ENCODE assay signal across 1 cellular context in the genomic region with DNA sequence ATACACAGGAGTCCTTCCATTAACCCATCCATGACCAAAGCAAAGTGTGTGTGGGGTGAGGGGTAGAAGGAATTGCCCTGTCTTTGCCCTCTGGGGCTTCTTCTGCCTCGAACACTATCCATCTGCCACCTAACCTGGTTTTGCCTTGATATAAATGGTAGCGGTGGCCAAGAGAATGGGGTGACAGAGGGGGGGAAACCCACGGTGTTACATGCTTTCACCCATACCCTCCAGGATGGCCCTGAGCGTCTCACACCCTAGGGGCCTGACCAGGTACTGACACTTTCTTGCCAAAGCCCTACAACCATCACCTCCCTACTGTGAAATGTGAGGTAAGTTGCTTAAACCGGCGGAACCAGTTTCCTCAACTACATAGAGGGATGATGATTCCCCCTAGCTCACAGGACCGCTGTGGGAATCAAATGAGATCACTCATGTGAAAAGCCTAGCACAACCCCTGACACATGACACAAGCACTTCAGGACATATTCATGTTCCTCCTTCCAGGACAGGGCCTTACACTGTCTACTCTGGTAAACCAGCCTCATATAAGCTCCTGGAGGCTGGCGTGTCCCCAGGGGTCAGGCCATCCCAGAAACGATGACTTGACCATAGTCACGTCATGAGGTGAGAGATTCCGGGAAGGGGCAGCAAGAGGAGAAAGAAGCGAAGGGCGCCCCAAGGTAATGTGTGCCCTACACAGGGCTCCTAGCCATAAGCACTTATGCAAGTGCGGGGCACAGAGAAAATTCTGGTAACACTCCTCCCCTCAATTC.
TF ChIP-seq lines count a peak whose summit lies in the region.

No MANE protein-coding gene starts in this region.

TF ChIP-seq in K562, 482 proteins besides CTCF, POLR2A, EP300 and RAD21 (continued from another document and continues in another):
- no peak for TF ChIP-seq ZNF407 (IDR thresholded peaks at IDR 0.05; ENCODE audit: low read depth)
- no peak for TF ChIP-seq NR2C1 (IDR thresholded peaks at IDR 0.05)
- peak; percentile 19; the same call in 1 of the 2 replicates for TF ChIP-seq NR2C1 (tag; IDR thresholded peaks at IDR 0.05)
- TF ChIP-seq ESRRB (CRISPR knock-in tag; IDR thresholded peaks at IDR 0.05; ENCODE audit: borderline replicate concordance), result 0 out of 2 replicates have a peak, but pooled peaks have one; percentile 71
- peak; percentile 63; the same call in 1 of the 2 replicates for TF ChIP-seq POLR2AphosphoS5 (IDR thresholded peaks at IDR 0.05; ENCODE audit: control insufficient read depth, insufficient read depth, low read depth, low read length)
- no peak for TF ChIP-seq NBN (IDR thresholded peaks at IDR 0.05; ENCODE audit: low read depth)
- TF ChIP-seq SRF (CRISPR knock-in tag; IDR thresholded peaks at IDR 0.05), result 0 out of 4 replicates have a peak, but pooled peaks of 1 of the 2 experiments have one; percentile 13
- no peak for TF ChIP-seq CEBPB (tag; IDR thresholded peaks at IDR 0.05)
- TF ChIP-seq, protein P1, sequence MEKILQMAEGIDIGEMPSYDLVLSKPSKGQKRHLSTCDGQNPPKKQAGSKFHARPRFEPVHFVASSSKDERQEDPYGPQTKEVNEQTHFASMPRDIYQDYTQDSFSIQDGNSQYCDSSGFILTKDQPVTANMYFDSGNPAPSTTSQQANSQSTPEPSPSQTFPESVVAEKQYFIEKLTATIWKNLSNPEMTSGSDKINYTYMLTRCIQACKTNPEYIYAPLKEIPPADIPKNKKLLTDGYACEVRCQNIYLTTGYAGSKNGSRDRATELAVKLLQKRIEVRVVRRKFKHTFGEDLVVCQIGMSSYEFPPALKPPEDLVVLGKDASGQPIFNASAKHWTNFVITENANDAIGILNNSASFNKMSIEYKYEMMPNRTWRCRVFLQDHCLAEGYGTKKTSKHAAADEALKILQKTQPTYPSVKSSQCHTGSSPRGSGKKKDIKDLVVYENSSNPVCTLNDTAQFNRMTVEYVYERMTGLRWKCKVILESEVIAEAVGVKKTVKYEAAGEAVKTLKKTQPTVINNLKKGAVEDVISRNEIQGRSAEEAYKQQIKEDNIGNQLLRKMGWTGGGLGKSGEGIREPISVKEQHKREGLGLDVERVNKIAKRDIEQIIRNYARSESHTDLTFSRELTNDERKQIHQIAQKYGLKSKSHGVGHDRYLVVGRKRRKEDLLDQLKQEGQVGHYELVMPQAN (IDR thresholded peaks at IDR 0.05; ENCODE audit: borderline replicate concordance), result 0 out of 2 replicates have a peak, but pooled peaks have one; percentile 14
- no peak for TF ChIP-seq ZNF77 (CRISPR knock-in tag; IDR thresholded peaks at IDR 0.05)
- TF ChIP-seq EZH2 (IDR thresholded peaks at IDR 0.05; ENCODE audit: borderline replicate concordance, low read depth, low read length), result no peak
- no peak for TF ChIP-seq DNMT1 (IDR thresholded peaks at IDR 0.05)
- peak; percentile 8; the same call in 1 of the 2 replicates for TF ChIP-seq BCL6 (CRISPR knock-in tag; IDR thresholded peaks at IDR 0.05)
- no peak for TF ChIP-seq PPARD (CRISPR knock-in tag; IDR thresholded peaks at IDR 0.05)
- TF ChIP-seq MEF2D (tag; conservative IDR thresholded peaks at IDR 0.05; ENCODE audit: low read depth), result peak; percentile 62; the same call in 1 of the 2 replicates
- TF ChIP-seq, protein P2, sequence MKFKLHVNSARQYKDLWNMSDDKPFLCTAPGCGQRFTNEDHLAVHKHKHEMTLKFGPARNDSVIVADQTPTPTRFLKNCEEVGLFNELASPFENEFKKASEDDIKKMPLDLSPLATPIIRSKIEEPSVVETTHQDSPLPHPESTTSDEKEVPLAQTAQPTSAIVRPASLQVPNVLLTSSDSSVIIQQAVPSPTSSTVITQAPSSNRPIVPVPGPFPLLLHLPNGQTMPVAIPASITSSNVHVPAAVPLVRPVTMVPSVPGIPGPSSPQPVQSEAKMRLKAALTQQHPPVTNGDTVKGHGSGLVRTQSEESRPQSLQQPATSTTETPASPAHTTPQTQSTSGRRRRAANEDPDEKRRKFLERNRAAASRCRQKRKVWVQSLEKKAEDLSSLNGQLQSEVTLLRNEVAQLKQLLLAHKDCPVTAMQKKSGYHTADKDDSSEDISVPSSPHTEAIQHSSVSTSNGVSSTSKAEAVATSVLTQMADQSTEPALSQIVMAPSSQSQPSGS (CRISPR knock-in tag; IDR thresholded peaks at IDR 0.05), result no peak
- TF ChIP-seq ZNF583 (CRISPR knock-in tag; IDR thresholded peaks at IDR 0.05), result peak; percentile 58; the same call in 1 of the 2 replicates
- no peak for TF ChIP-seq RBFOX2 (IDR thresholded peaks at IDR 0.05; ENCODE audit: low read depth, low read length)
- TF ChIP-seq THRAP3 (IDR thresholded peaks at IDR 0.05; ENCODE audit: borderline replicate concordance), result no peak
- peak; percentile 61; the same call in 1 of the 2 replicates for TF ChIP-seq DMBX1 (CRISPR knock-in tag; IDR thresholded peaks at IDR 0.05; ENCODE audit: borderline replicate concordance)
- TF ChIP-seq PATZ1 (CRISPR knock-in tag; IDR thresholded peaks at IDR 0.05; ENCODE audit: borderline replicate concordance), result 0 out of 2 replicates have a peak, but pooled peaks have one; percentile 8
- no peak for TF ChIP-seq BCOR (IDR thresholded peaks at IDR 0.05)
- TF ChIP-seq HIVEP1 (CRISPR knock-in tag; IDR thresholded peaks at IDR 0.05), result no peak
- TF ChIP-seq ZNF121 (CRISPR knock-in tag; conservative IDR thresholded peaks at IDR 0.05), result no peak
- TF ChIP-seq CC2D1A (IDR thresholded peaks at IDR 0.05), result no peak
- TF ChIP-seq ELF2 (CRISPR knock-in tag; IDR thresholded peaks at IDR 0.05), result no peak
- TF ChIP-seq, protein P3, sequence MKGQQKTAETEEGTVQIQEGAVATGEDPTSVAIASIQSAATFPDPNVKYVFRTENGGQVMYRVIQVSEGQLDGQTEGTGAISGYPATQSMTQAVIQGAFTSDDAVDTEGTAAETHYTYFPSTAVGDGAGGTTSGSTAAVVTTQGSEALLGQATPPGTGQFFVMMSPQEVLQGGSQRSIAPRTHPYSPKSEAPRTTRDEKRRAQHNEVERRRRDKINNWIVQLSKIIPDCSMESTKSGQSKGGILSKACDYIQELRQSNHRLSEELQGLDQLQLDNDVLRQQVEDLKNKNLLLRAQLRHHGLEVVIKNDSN (CRISPR knock-in tag; IDR thresholded peaks at IDR 0.05), result 0 out of 2 replicates have a peak, but pooled peaks have one; percentile 32
- peak; percentile 59; the same call in 1 of the 2 replicates for TF ChIP-seq ZNF398 (CRISPR knock-in tag; IDR thresholded peaks at IDR 0.05)
- TF ChIP-seq FOXM1 (IDR thresholded peaks at IDR 0.05; ENCODE audit: low read depth), result no peak
- no peak for TF ChIP-seq FOXM1 (CRISPR knock-in tag; IDR thresholded peaks at IDR 0.05; ENCODE audit: low read depth)
- no peak for TF ChIP-seq CREB1 (IDR thresholded peaks at IDR 0.05)
- TF ChIP-seq CREB1 (CRISPR knock-in tag; IDR thresholded peaks at IDR 0.05), result no peak
- 0 out of 4 replicates have a peak, but pooled peaks of 1 of the 2 experiments have one; percentile 19 for TF ChIP-seq TEAD1 (CRISPR knock-in tag; IDR thresholded peaks at IDR 0.05)
- TF ChIP-seq, protein P4, sequence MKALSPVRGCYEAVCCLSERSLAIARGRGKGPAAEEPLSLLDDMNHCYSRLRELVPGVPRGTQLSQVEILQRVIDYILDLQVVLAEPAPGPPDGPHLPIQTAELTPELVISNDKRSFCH (CRISPR knock-in tag; IDR thresholded peaks at IDR 0.05), result no peak
- TF ChIP-seq, protein P4 (tag; IDR thresholded peaks at IDR 0.05), result no peak; the same call in 1 of the 2 replicates
- no peak for TF ChIP-seq ZNF785 (CRISPR knock-in tag; IDR thresholded peaks at IDR 0.05)
- TF ChIP-seq, protein P5, sequence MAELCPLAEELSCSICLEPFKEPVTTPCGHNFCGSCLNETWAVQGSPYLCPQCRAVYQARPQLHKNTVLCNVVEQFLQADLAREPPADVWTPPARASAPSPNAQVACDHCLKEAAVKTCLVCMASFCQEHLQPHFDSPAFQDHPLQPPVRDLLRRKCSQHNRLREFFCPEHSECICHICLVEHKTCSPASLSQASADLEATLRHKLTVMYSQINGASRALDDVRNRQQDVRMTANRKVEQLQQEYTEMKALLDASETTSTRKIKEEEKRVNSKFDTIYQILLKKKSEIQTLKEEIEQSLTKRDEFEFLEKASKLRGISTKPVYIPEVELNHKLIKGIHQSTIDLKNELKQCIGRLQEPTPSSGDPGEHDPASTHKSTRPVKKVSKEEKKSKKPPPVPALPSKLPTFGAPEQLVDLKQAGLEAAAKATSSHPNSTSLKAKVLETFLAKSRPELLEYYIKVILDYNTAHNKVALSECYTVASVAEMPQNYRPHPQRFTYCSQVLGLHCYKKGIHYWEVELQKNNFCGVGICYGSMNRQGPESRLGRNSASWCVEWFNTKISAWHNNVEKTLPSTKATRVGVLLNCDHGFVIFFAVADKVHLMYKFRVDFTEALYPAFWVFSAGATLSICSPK (IDR thresholded peaks at IDR 0.05; ENCODE audit: borderline replicate concordance), result no peak
- 0 out of 2 replicates have a peak, but pooled peaks have one; percentile 2 for TF ChIP-seq ZNF707 (CRISPR knock-in tag; conservative IDR thresholded peaks at IDR 0.05)
